Comparison of ENCODE assay signal across 26 cellular contexts in genomic region chr21:35622612-35623011, GRCh38.
"Had no signal": no experiment of that assay in that cellular context is flagged by ENCODE, and none has a peak within 500 bp of the region (broad histone marks: within the 10 kb centered on the region; RNA-seq: fewer than 3 reads in every experiment).

No MANE protein-coding gene starts in this region.

- H3K27me3 ChIP-seq: Peyer's patch, SJCRH30 had no signal

- H3K4me3 Mint-ChIP-seq: activated CD8-positive, alpha-beta T cell treated with anti-CD3 and anti-CD28 coated beads for 36 hours; activated naive CD8-positive, alpha-beta T cell treated with anti-CD3 and anti-CD28 coated beads, Interleukin-2, amount 10 ng/mL, durations not matched to agents 7 days and 5 days had no signal

- ATAC-seq: activated CD4-positive, CD25-positive, alpha-beta regulatory T cell treated with anti-CD3 and anti-CD28 coated beads, Interleukin-2, amount 50 U/mL, for 24 hours; activated CD8-positive, alpha-beta T cell treated with anti-CD3 and anti-CD28 coated beads for 36 hours had no signal

- H3K27ac ChIP-seq: adrenal gland, Peyer's patch, RWPE1, SJCRH30, WERI-Rb-1 had no signal

- H3K9ac ChIP-seq: SK-N-SH had no signal

- H3K27ac Mint-ChIP-seq: activated CD8-positive, alpha-beta T cell treated with anti-CD3 and anti-CD28 coated beads for 36 hours; activated naive CD8-positive, alpha-beta T cell treated with anti-CD3 and anti-CD28 coated beads, Interleukin-2, amount 10 ng/mL, durations not matched to agents 7 days and 5 days had no signal

- H3K4me3 ChIP-seq: adrenal gland, Peyer's patch, SJCRH30 had no signal

- H3K9me3 Mint-ChIP-seq: activated CD8-positive, alpha-beta T cell treated with anti-CD3 and anti-CD28 coated beads for 36 hours; activated naive CD8-positive, alpha-beta T cell treated with anti-CD3 and anti-CD28 coated beads, Interleukin-2, amount 10 ng/mL, durations not matched to agents 7 days and 5 days had no signal

- DNase-seq: activated CD4-positive, alpha-beta T cell treated with anti-CD3 and anti-CD28 coated beads for 4 hours; activated CD8-positive, alpha-beta memory T cell treated with anti-CD3 and anti-CD28 coated beads, Interleukin-2, amount 50 U/mL, for 48 hours; activated CD8-positive, alpha-beta T cell treated with anti-CD3 and anti-CD28 coated beads for 36 hours; activated naive CD4-positive, alpha-beta T cell treated with anti-CD3 and anti-CD28 coated beads, Interleukin-2, amount 50 U/mL, for 16 hours; activated naive CD8-positive, alpha-beta T cell treated with anti-CD3 and anti-CD28 coated beads, Interleukin-2, amount 10 ng/mL, durations not matched to agents 7 days and 5 days; activated T-cell treated with anti-CD3 and anti-CD28 coated beads, Interleukin-2, amount 50 U/mL, for 1 hour; adrenal gland; anterior cingulate cortex; cerebellar nuclear complex; Kasumi-1; NCI-H146; NCI-H187 treated with DMSO at 0.1 percent for 48 hours; NCI-H2081 treated with DMSO at 0.1 percent for 48 hours; NCI-H2171; NCI-H226; NCI-H510A; NCI-H69; NK-92 treated with Interleukin-12 subunit alpha and Interleukin-12 subunit beta, amount 100 ng/mL, for 24 hours; Peyer's patch; Right ventricle myocardium superior; SJCRH30; SK-N-SH; T-helper 1 cell; WERI-Rb-1 had no signal

- H3K9me3 ChIP-seq: adrenal gland, Peyer's patch had no signal

- H3K36me3 Mint-ChIP-seq: activated naive CD8-positive, alpha-beta T cell treated with anti-CD3 and anti-CD28 coated beads, Interleukin-2, amount 10 ng/mL, durations not matched to agents 7 days and 5 days had no signal

- H3K36me3 ChIP-seq: adrenal gland, Peyer's patch, SJCRH30, WERI-Rb-1 had no signal

- H3K4me1 ChIP-seq: adrenal gland, Peyer's patch had no signal
